ENCODE assay signal across 10 cellular contexts in the genomic region with DNA sequence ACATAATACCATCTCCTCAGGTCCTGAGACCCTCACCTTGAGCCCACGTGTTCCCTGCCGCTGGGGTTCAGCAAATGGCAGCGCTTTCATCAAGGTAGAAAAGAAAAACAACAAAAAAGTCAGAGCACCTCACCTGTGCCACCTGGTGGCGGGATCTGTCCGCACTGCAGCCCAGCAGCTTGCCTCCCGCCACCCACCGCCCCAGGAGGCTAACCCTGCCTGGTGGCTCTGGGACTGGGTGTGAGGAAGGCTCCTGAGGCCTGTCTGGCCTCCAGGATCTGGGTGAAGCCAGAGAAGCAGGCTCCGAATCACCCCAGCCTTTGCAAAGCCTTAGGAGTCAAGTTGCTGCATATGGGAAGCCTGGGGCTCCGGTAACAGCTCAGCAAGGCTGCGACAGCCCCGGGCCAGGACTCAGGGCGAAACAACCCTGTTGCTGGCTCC.
DNase-seq lines count a peak whose midpoint lies in the region; FAIRE-seq and TF ChIP-seq lines count a peak whose summit lies in the region.
"Had no signal": no experiment of that assay in that cellular context is flagged by ENCODE, and none has a peak within 500 bp of the region (broad histone marks: within the 10 kb centered on the region; RNA-seq: fewer than 3 reads in every experiment).

No MANE protein-coding gene starts in this region.

- no peak overlapping the region for H3K4me3 Mint-ChIP-seq in activated T-helper 2 cell treated with anti-CD3 and anti-CD28 coated beads, Interferon-gamma antibody, Interleukin-2, Interleukin-4, amounts not matched to agents 10 μg/mL and 5 μg/mL and 100 μg/mL, durations not matched to agents 14 hours and 24 hours and 36 hours (ENCODE audit: low read depth)

- intact Hi-C loops in activated T-helper 2 cell treated with anti-CD3 and anti-CD28 coated beads, Interferon-gamma antibody, Interleukin-2, Interleukin-4, amounts not matched to agents 10 μg/mL and 5 μg/mL and 100 μg/mL, durations not matched to agents 14 hours and 24 hours and 36 hours (cut with micrococcal nuclease): loop anchor here (10.0 kb wide), 1 partner anchor 441 kb away; no protein-coding TSS in a partner anchor

- no peak overlapping the region for H3K27ac Mint-ChIP-seq in activated T-helper 2 cell treated with anti-CD3 and anti-CD28 coated beads, Interferon-gamma antibody, Interleukin-2, Interleukin-4, amounts not matched to agents 10 μg/mL and 5 μg/mL and 100 μg/mL, durations not matched to agents 14 hours and 24 hours and 36 hours

- H3K4me3 ChIP-seq in AG10803 (ENCODE audit: low read length): no peak overlapping the region
- H3K4me3 ChIP-seq: SK-N-MC, spleen had no signal

- H3K9me3 Mint-ChIP-seq in activated T-helper 2 cell treated with anti-CD3 and anti-CD28 coated beads, Interferon-gamma antibody, Interleukin-2, Interleukin-4, amounts not matched to agents 10 μg/mL and 5 μg/mL and 100 μg/mL, durations not matched to agents 14 hours and 24 hours and 36 hours: no peaks in the 10 kb centered on the region

- H3K4me1 Mint-ChIP-seq in activated T-helper 2 cell treated with anti-CD3 and anti-CD28 coated beads, Interferon-gamma antibody, Interleukin-2, Interleukin-4, amounts not matched to agents 10 μg/mL and 5 μg/mL and 100 μg/mL, durations not matched to agents 14 hours and 24 hours and 36 hours (ENCODE audit: low read depth): no peaks in the 10 kb centered on the region

- FAIRE-seq in frontal cortex (lab: Jason Lieb, UNC): no peak

- H3K36me3 Mint-ChIP-seq in activated T-helper 2 cell treated with anti-CD3 and anti-CD28 coated beads, Interferon-gamma antibody, Interleukin-2, Interleukin-4, amounts not matched to agents 10 μg/mL and 5 μg/mL and 100 μg/mL, durations not matched to agents 14 hours and 24 hours and 36 hours (ENCODE audit: low read depth): no peaks in the 10 kb centered on the region

- TF ChIP-seq CTCF in AG10803 (conservative IDR thresholded peaks at IDR 0.05; ENCODE audit: low read length) (peak; percentile 37), GM12874 (IDR thresholded peaks at IDR 0.05; ENCODE audit: insufficient read depth, low read depth, low read length) (peak; percentile 72)

- DNase-seq in AG10803 (ENCODE audit: low read depth): no peak
- DNase-seq in SK-N-DZ (ENCODE audit: low spot score): peak; percentile 30
- DNase-seq in iPS DF 19.7 (ENCODE audit: low read depth, low spot score): peak; percentile 23
- no peak for DNase-seq in NOMO-1 (lab: John Stamatoyannopoulos, UW; ENCODE audit: unreplicated experiment in 2 of 2)
- no peak for DNase-seq in activated T-helper 2 cell treated with anti-CD3 and anti-CD28 coated beads, Interferon-gamma antibody, Interleukin-2, Interleukin-4, amounts not matched to agents 10 μg/mL and 5 μg/mL and 100 μg/mL, durations not matched to agents 14 hours and 24 hours and 36 hours (ENCODE audit: low spot score)
- DNase-seq in frontal cortex (ENCODE audit: low spot score in 2 of 2): no peak
- DNase-seq in NCI-H187 treated with DMSO at 0.1 percent for 48 hours (lab: John Stamatoyannopoulos, UW): no peak
- DNase-seq: spleen had no signal

- H3K27me3 Mint-ChIP-seq in activated T-helper 2 cell treated with anti-CD3 and anti-CD28 coated beads, Interferon-gamma antibody, Interleukin-2, Interleukin-4, amounts not matched to agents 10 μg/mL and 5 μg/mL and 100 μg/mL, durations not matched to agents 14 hours and 24 hours and 36 hours (ENCODE audit: low read depth): no peaks in the 10 kb centered on the region

Comparison
In these comparisons a context has a peak if more than half of its experiments do, and no peak if none do; other contexts are left out.
1. DNase-seq: peak in SK-N-DZ (single experiment) and iPS DF 19.7 (single experiment); none in AG10803 (single experiment), NOMO-1 (0 of 2), activated T-helper 2 cell treated with anti-CD3 and anti-CD28 coated beads, Interferon-gamma antibody, Interleukin-2, Interleukin-4, amounts not matched to agents 10 μg/mL and 5 μg/mL and 100 μg/mL, durations not matched to agents 14 hours and 24 hours and 36 hours (single experiment), frontal cortex (0 of 2) and NCI-H187 treated with DMSO at 0.1 percent for 48 hours (single experiment).